In genomic region chr5:122156724-122157325, GRCh38 we compare ENCODE assay signal across 8 cellular contexts. TPM values are rescaled to one million over a fixed set of nuclear protein-coding genes. Genes with fewer than 3 reads are reported as not detected.
DNase-seq lines count a peak whose midpoint lies in the region; ATAC-seq and TF ChIP-seq lines count a peak whose summit lies in the region.

No MANE protein-coding gene starts in this region.

- 59 to 63% methylated on average over 1 of the region's 1 CpG for WGBS in heart right ventricle, 2 donors

- no peaks in the 10 kb centered on the region for H3F3A ChIP-seq in OCI-LY1 (ENCODE audit: insufficient read depth, low read length)

- H3K9me2 ChIP-seq in OCI-LY1 (ENCODE audit: low read depth, low read length): no peaks in the 10 kb centered on the region

- TF ChIP-seq CTCF in heart right ventricle (IDR thresholded peaks at IDR 0.05) (peak in 8 of 9 donors; percentile 5 to 50 (median 30)), right atrium auricular region (IDR thresholded peaks at IDR 0.05) (peak in 1 of 2 donors; percentile 49), OCI-LY1 (IDR thresholded peaks at IDR 0.05; ENCODE audit: low read length) (peak; percentile 29), fibroblast of mammary gland (conservative IDR thresholded peaks at IDR 0.05; ENCODE audit: control insufficient read depth, insufficient read depth, low read depth, low read length) (peak; percentile 59), upper lobe of right lung (IDR thresholded peaks at IDR 0.05) (peak; percentile 14)

- H3K79me2 ChIP-seq in OCI-LY1 (ENCODE audit: insufficient read depth, low read length): no peaks in the 10 kb centered on the region

- no peak overlapping the region for H3K4me3 ChIP-seq in heart right ventricle
- H3K4me3 ChIP-seq in right atrium auricular region: no peak overlapping the region
- no peak overlapping the region for H3K4me3 ChIP-seq in OCI-LY1 (ENCODE audit: low read depth, low read length, poor library complexity, severe bottlenecking)
- H3K4me3 ChIP-seq in fibroblast of mammary gland (ENCODE audit: control insufficient read depth, low read depth, low read length): no peak overlapping the region
- no peak overlapping the region for H3K4me3 ChIP-seq in upper lobe of right lung

- H3K4me2 ChIP-seq in OCI-LY1 (ENCODE audit: low read length): no peak overlapping the region

- H3K4me1 ChIP-seq in heart right ventricle (peaks cover 0 to 8% (median 0%) of the 10 kb centered on the region in 9 donors), right atrium auricular region (no peaks in the 10 kb centered on the region), OCI-LY1 (ENCODE audit: insufficient read depth, low read length, severe bottlenecking) (no peaks in the 10 kb centered on the region), upper lobe of right lung (no peaks in the 10 kb centered on the region)

- H3K9me3 ChIP-seq in heart right ventricle (no peaks in the 10 kb centered on the region), right atrium auricular region (no peaks in the 10 kb centered on the region), OCI-LY1 (ENCODE audit: low read length) (no peaks in the 10 kb centered on the region), upper lobe of right lung (no peaks in the 10 kb centered on the region)

- intact Hi-C loops in heart right ventricle (cut with DNase I) (no loop called here), upper lobe of right lung (cut with DNase I) (no loop called here)

- no peak overlapping the region for H3K27ac ChIP-seq in heart right ventricle
- H3K27ac ChIP-seq in right atrium auricular region: no peak overlapping the region
- H3K27ac ChIP-seq in OCI-LY1 (ENCODE audit: low read depth, low read length, poor library complexity, severe bottlenecking): no peak overlapping the region
- H3K27ac ChIP-seq in upper lobe of right lung: no peak overlapping the region

- no peak overlapping the region for H3K9ac ChIP-seq in OCI-LY1 (ENCODE audit: low read length)

- H3K36me3 ChIP-seq in heart right ventricle (no peaks in the 10 kb centered on the region), right atrium auricular region (no peaks in the 10 kb centered on the region), OCI-LY1 (ENCODE audit: insufficient read depth, low read length) (no peaks in the 10 kb centered on the region), upper lobe of right lung (no peaks in the 10 kb centered on the region)

- DNase-seq in heart right ventricle (no peak), right atrium auricular region (ENCODE audit: low spot score) (no peak), fibroblast of mammary gland (ENCODE audit: low read depth) (peak; percentile 73), upper lobe of right lung (no peak), hepatic stellate cell (ENCODE audit: low spot score) (no peak)

- H2AFZ ChIP-seq in OCI-LY1 (ENCODE audit: low read length): no peak overlapping the region

- no peaks in the 10 kb centered on the region for H4K20me1 ChIP-seq in OCI-LY1 (ENCODE audit: insufficient read depth, low read length)

- no peak for ATAC-seq in heart right ventricle
- ATAC-seq in upper lobe of right lung: no peak
- no peak for ATAC-seq in HG02798 (IDR thresholded peaks at IDR 0.05; ENCODE audit: poor library complexity, unreplicated experiment)
- no peak for ATAC-seq in GM18519 (IDR thresholded peaks at IDR 0.05; ENCODE audit: low FRiP score, unreplicated experiment)

- H3K27me3 ChIP-seq in heart right ventricle (no peaks in the 10 kb centered on the region), right atrium auricular region (no peaks in the 10 kb centered on the region), OCI-LY1 (ENCODE audit: insufficient read depth, low read length) (no peaks in the 10 kb centered on the region), upper lobe of right lung (no peaks in the 10 kb centered on the region)

RNA-seq across cellular contexts. Expression of gene ZNF474, which starts 27.5 kb away (rescaled TPM):
- total RNA-seq in heart right ventricle (under 1 TPM in 2 of 10 donors, not detected in 8; 0.19 to 0.20 TPM), right atrium auricular region (not detected), upper lobe of right lung (not detected)
- polyA plus RNA-seq in heart right ventricle: under 1 TPM in 1 of 2 donors, not detected in 1; 0.03 TPM
